Comparison of ENCODE assay signal across 27 cellular contexts in the genomic region with DNA sequence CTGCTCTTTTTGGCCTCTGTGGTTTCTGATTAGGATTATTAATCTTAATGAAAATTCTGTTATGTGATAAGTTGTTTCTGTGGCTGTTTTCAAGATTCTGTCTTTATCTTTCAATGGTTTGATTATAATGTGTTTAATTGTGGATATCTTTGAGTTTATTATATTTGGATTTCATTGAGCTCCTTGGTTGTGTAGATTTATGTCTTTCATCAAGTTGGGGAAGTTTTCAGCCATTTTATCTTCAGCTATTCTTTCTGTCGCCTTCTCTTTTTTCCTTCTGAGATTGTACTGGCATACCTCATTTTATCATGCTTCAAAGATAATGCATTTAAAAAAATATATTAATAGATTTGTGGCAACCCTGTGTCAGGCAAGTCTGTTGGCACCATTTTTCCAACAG.
"Had no signal": no experiment of that assay in that cellular context is flagged by ENCODE, and none has a peak within 500 bp of the region (broad histone marks: within the 10 kb centered on the region; RNA-seq: fewer than 3 reads in every experiment).

No MANE protein-coding gene starts in this region.

- H3K4me2 ChIP-seq: hepatocyte, neural progenitor cell had no signal

- H3K27ac ChIP-seq: coronary artery, esophagus muscularis mucosa, foreskin keratinocyte, gastroesophageal sphincter, heart left ventricle, hepatocyte, left lung, neural progenitor cell, prostate gland, right atrium auricular region, spleen, thoracic aorta, transverse colon, upper lobe of right lung, uterus had no signal

- H3K36me3 ChIP-seq: prostate gland, uterus had no signal

- FAIRE-seq: endothelial cell of umbilical vein had no signal

- H3K4me3 Mint-ChIP-seq: mesothelial cell of epicardium; naive thymus-derived CD4-positive, alpha-beta T cell; nephron; neural progenitor cell; stimulated activated naive B cell treated with anti-CD40 and anti-IgM and Interleukin-4, amounts not matched to agents 10 μg/mL and 1 μg/mL and 100 μg/mL, for 72 hours; stimulated activated naive CD8-positive, alpha-beta T cell treated with anti-CD3 and anti-CD28 coated beads, Interleukin-15, Interleukin-2, amounts not matched to agents 100 ng/mL and 50 ng/mL, for 24 hours had no signal

- H3K9me3 Mint-ChIP-seq: stimulated activated naive B cell treated with anti-CD40 and anti-IgM and Interleukin-4, amounts not matched to agents 10 μg/mL and 1 μg/mL and 100 μg/mL, for 72 hours; stimulated activated naive CD8-positive, alpha-beta T cell treated with anti-CD3 and anti-CD28 coated beads, Interleukin-15, Interleukin-2, amounts not matched to agents 100 ng/mL and 50 ng/mL, for 24 hours had no signal

- DNase-seq: dermis blood vessel endothelial cell; effector memory CD4-positive, alpha-beta T cell; foreskin keratinocyte; heart left ventricle; left cardiac atrium; left lung; mesenchymal stem cell; naive thymus-derived CD4-positive, alpha-beta T cell; spleen; stimulated activated CD4-positive, alpha-beta T cell treated with anti-CD3 and anti-CD28 coated beads, Interleukin-4, amount 100 ng/mL, for 4 hours; stimulated activated naive B cell treated with anti-CD40 and anti-IgM and Interleukin-4, amounts not matched to agents 10 μg/mL and 1 μg/mL and 100 μg/mL, for 72 hours; transverse colon; upper lobe of right lung; uterus had no signal

- H3K4me3 ChIP-seq: coronary artery, esophagus muscularis mucosa, gastroesophageal sphincter, heart left ventricle, hepatocyte, left lung, neural progenitor cell, prostate gland, right atrium auricular region, spleen, thoracic aorta, transverse colon, upper lobe of right lung, uterus had no signal

- H3K27ac Mint-ChIP-seq: mesothelial cell of epicardium; naive thymus-derived CD4-positive, alpha-beta T cell; nephron; neural progenitor cell had no signal

- ATAC-seq: foreskin keratinocyte; gastroesophageal sphincter; heart left ventricle; left cardiac atrium; naive thymus-derived CD4-positive, alpha-beta T cell; sciatic nerve; stimulated activated naive B cell treated with anti-CD40 and anti-IgM and Interleukin-4, amounts not matched to agents 10 μg/mL and 1 μg/mL and 100 μg/mL, for 72 hours; upper lobe of right lung had no signal

- H3K9me3 ChIP-seq: left lung, prostate gland, transverse colon, upper lobe of right lung, uterus had no signal

- H3K4me1 ChIP-seq: esophagus muscularis mucosa, gastroesophageal sphincter, heart left ventricle, left lung, prostate gland, right atrium auricular region, spleen, transverse colon, upper lobe of right lung, uterus had no signal

- H3K27me3 ChIP-seq: esophagus muscularis mucosa, foreskin keratinocyte, gastroesophageal sphincter, heart left ventricle, hepatocyte, left lung, neural progenitor cell, right atrium auricular region, spleen, transverse colon, upper lobe of right lung, uterus had no signal

- H3K79me2 ChIP-seq: hepatocyte had no signal

- H3K9ac ChIP-seq: neural progenitor cell had no signal

- H3K4me1 Mint-ChIP-seq: mesothelial cell of epicardium; nephron; neural progenitor cell; stimulated activated naive B cell treated with anti-CD40 and anti-IgM and Interleukin-4, amounts not matched to agents 10 μg/mL and 1 μg/mL and 100 μg/mL, for 72 hours had no signal

- H2AFZ ChIP-seq: hepatocyte, neural progenitor cell had no signal
